In genomic region chr7:158066085-158066484, GRCh38 we compare ENCODE assay signal across 13 cellular contexts.
A peak's percentile ranks its signal among the peaks of the same experiment; 100 is the strongest.
DNase-seq lines count a peak whose midpoint lies in the region; ATAC-seq and TF ChIP-seq lines count a peak whose summit lies in the region.
"Had no signal": no experiment of that assay in that cellular context is flagged by ENCODE, and none has a peak within 500 bp of the region (broad histone marks: within the 10 kb centered on the region; RNA-seq: fewer than 3 reads in every experiment).

No MANE protein-coding gene starts in this region.

- H3K36me3 Mint-ChIP-seq in chondrocyte (ENCODE audit: low read depth), result no peaks in the 10 kb centered on the region
- H3K36me3 Mint-ChIP-seq: CD4-positive, alpha-beta memory T cell had no signal

- H3K27me3 Mint-ChIP-seq in chondrocyte (ENCODE audit: low read depth), result no peaks in the 10 kb centered on the region

- no peak overlapping the region for H3K4me3 Mint-ChIP-seq in chondrocyte (ENCODE audit: unreplicated experiment)
- H3K4me3 Mint-ChIP-seq: CD4-positive, alpha-beta memory T cell had no signal

- H3K4me1 Mint-ChIP-seq in chondrocyte (ENCODE audit: low read depth), result no peaks in the 10 kb centered on the region

- no peak overlapping the region for H3K27ac Mint-ChIP-seq in chondrocyte (ENCODE audit: unreplicated experiment)
- H3K27ac Mint-ChIP-seq: CD4-positive, alpha-beta memory T cell had no signal

- ATAC-seq in sciatic nerve (no peak), GM19328 (IDR thresholded peaks at IDR 0.05; ENCODE audit: unreplicated experiment) (no peak), GM21723 (IDR thresholded peaks at IDR 0.05; ENCODE audit: unreplicated experiment) (no peak)
- ATAC-seq: A549, GM12878 had no signal

- no peak for TF ChIP-seq CTCF in chondrocyte (IDR thresholded peaks at IDR 0.05)

- H3K9me3 Mint-ChIP-seq in chondrocyte (ENCODE audit: low read depth), result peaks cover 28% of the 10 kb centered on the region

- DNase-seq in chondrocyte (ENCODE audit: low spot score), result peak; percentile 42
- DNase-seq in mesenteric fat pad (ENCODE audit: low spot score), result peak; percentile 57
- peak; percentile 21 for DNase-seq in sciatic nerve (ENCODE audit: low spot score)
- no peak for DNase-seq in NCI-H446 treated with DMSO at 0.1 percent for 48 hours (lab: John Stamatoyannopoulos, UW)
- DNase-seq: BE2C; CD4-positive, alpha-beta memory T cell; DMS79; GOT3; IMR-90 had no signal

- intact Hi-C loops in sciatic nerve (cut with DNase I), result no loop called here
